ENCODE assay signal across 35 cellular contexts in genomic region chr15:78389356-78389755, GRCh38. TPM values are rescaled to one million over a fixed set of nuclear protein-coding genes. Genes with fewer than 3 reads are reported as not detected.
DNase-seq lines count a peak whose midpoint lies in the region; ATAC-seq, FAIRE-seq and TF ChIP-seq lines count a peak whose summit lies in the region.
"Had no signal": no experiment of that assay in that cellular context is flagged by ENCODE, and none has a peak within 500 bp of the region (broad histone marks: within the 10 kb centered on the region; RNA-seq: fewer than 3 reads in every experiment).

No MANE protein-coding gene starts in this region.

- DNase-seq in GM04504 (ENCODE audit: low read depth) (peak; percentile 69), H1 (ENCODE audit: low read depth in 1 of 2, low spot score in 2 of 2) (no peak), type B pancreatic cell (ENCODE audit: extremely low spot score, unreplicated experiment) (no peak), posterior vena cava (ENCODE audit: low spot score) (no peak), nucleus accumbens (lab: John Stamatoyannopoulos, UW) (no peak), DMS 273 treated with DMSO at 0.1 percent for 48 hours (lab: John Stamatoyannopoulos, UW) (no peak)
- DNase-seq in stimulated activated naive B cell treated with anti-CD40 and anti-IgM and Interleukin-4, amounts not matched to agents 10 μg/mL and 1 μg/mL and 100 μg/mL, for 72 hours: no peak
- DNase-seq: activated CD4-positive, alpha-beta T cell treated with anti-CD3 and anti-CD28 coated beads, Interleukin-2, amount 50 U/mL, for 1 hour; CD4-positive, alpha-beta T cell; esophagus squamous epithelium; GOT3; left ventricle myocardium superior; natural killer cell; NCI-H1048; NCI-H1694 treated with DMSO at 0.1 percent for 48 hours; NCI-H2171; NCI-H524; NK-92 treated with Interleukin-12 subunit alpha and Interleukin-12 subunit beta, amount 100 ng/mL, for 24 hours; pancreas; right cardiac atrium; SHP77; stimulated activated CD4-positive, alpha-beta T cell treated with anti-CD3 and anti-CD28 coated beads, Interleukin-4, amount 100 ng/mL, for 4 hours; SW 1271; T1000; uterus had no signal

- H2BK120ac ChIP-seq in H1 (replicated peaks; ENCODE audit: low read depth, low read length): no peak overlapping the region

- peak overlapping the region; percentile 1; the same call in 1 of the 2 replicates for H3K18ac ChIP-seq in H1 (ENCODE audit: extremely low read depth, low read length)

- 0 out of 2 replicates have a peak overlapping the region, but pooled peaks have one; percentile 72 for H2BK12ac ChIP-seq in H1 (ENCODE audit: low read depth, low read length)

- H3K79me2 ChIP-seq in H1 (ENCODE audit: control insufficient read depth in 1 of 2, insufficient read depth in 2 of 2, low read length in 2 of 2): no peaks in the 10 kb centered on the region

- no peak overlapping the region for H4K91ac ChIP-seq in H1 (replicated peaks; ENCODE audit: insufficient read length, low read length)

- H3K27ac ChIP-seq in H1 (ENCODE audit: low read depth, low read length): no peak overlapping the region
- peak overlapping the region; percentile 29 for H3K27ac ChIP-seq in mesodermal cell (ENCODE audit: low read depth, low read length, severe bottlenecking)
- H3K27ac ChIP-seq: cardiac muscle cell, coronary artery, esophagus squamous epithelium, pancreas, suprapubic skin, uterus had no signal

- no peaks in the 10 kb centered on the region for H3K9me3 Mint-ChIP-seq in type B pancreatic cell
- H3K9me3 Mint-ChIP-seq in stimulated activated naive B cell treated with anti-CD40 and anti-IgM and Interleukin-4, amounts not matched to agents 10 μg/mL and 1 μg/mL and 100 μg/mL, for 72 hours: peaks cover 0 to 3% of the 10 kb centered on the region in 2 donors
- H3K9me3 Mint-ChIP-seq: activated naive CD4-positive, alpha-beta T cell treated with anti-CD3 and anti-CD28 coated beads, Interleukin-2, amount 50 U/mL, for 24 hours; activated T-helper 17 cell treated with anti-CD3 and anti-CD28 coated beads, Interleukin-2, amount 50 U/mL, for 72 hours; CD4-positive, alpha-beta T cell; natural killer cell had no signal

- no peak for FAIRE-seq in H1 (lab: Jason Lieb, UNC)
- FAIRE-seq: islet of Langerhans, pancreas had no signal

- no peak for ATAC-seq in stimulated activated naive B cell treated with anti-CD40 and anti-IgM and Interleukin-4, amounts not matched to agents 10 μg/mL and 1 μg/mL and 100 μg/mL, for 72 hours (replicated peaks)
- ATAC-seq: activated T-helper 17 cell treated with anti-CD3 and anti-CD28 coated beads, Interleukin-2, amount 50 U/mL, for 72 hours; left ventricle myocardium superior; natural killer cell; pancreas; right cardiac atrium; stimulated activated memory B cell treated with anti-CD40 and anti-IgM and Interleukin-4, amounts not matched to agents 10 μg/mL and 1 μg/mL and 100 μg/mL, for 72 hours had no signal

- H3K27ac Mint-ChIP-seq in type B pancreatic cell: peak overlapping the region; percentile 59
- H3K27ac Mint-ChIP-seq in stimulated activated naive B cell treated with anti-CD40 and anti-IgM and Interleukin-4, amounts not matched to agents 10 μg/mL and 1 μg/mL and 100 μg/mL, for 72 hours: no peak overlapping the region
- H3K27ac Mint-ChIP-seq: activated naive CD4-positive, alpha-beta T cell treated with anti-CD3 and anti-CD28 coated beads, Interleukin-2, amount 50 U/mL, for 24 hours; activated T-helper 17 cell treated with anti-CD3 and anti-CD28 coated beads, Interleukin-2, amount 50 U/mL, for 72 hours; CD4-positive, alpha-beta T cell; natural killer cell; stimulated activated memory B cell treated with anti-CD40 and anti-IgM and Interleukin-4, amounts not matched to agents 10 μg/mL and 1 μg/mL and 100 μg/mL, for 72 hours; WTC11 had no signal

- no peak overlapping the region for H4K5ac ChIP-seq in H1 (ENCODE audit: insufficient read length, low read depth, low read length)

- H3K4me3 ChIP-seq in H1 (ENCODE audit: extremely low read depth in 1 of 4, insufficient read depth in 2 of 4, low read depth in 3 of 4, low read length in 4 of 4): no peak overlapping the region
- no peak overlapping the region for H3K4me3 ChIP-seq in mesodermal cell (ENCODE audit: extremely low read depth, insufficient read depth, low read length, poor library complexity, severe bottlenecking)
- H3K4me3 ChIP-seq: cardiac muscle cell, coronary artery, esophagus squamous epithelium, pancreas, suprapubic skin, uterus had no signal

- H2BK15ac ChIP-seq in H1 (ENCODE audit: low read length): no peak overlapping the region

- WGBS in H1 (ENCODE audit: extremely low coverage in 1 of 2, insufficient coverage in 1 of 2, insufficient read length in 1 of 2, insufficient replicate concordance in 2 of 2, low coverage in 1 of 2, low lambda C conversion rate in 2 of 2, missing lambda C conversion rate in 1 of 2), 2 experiments: 75% methylated on average over 7 of the region's 7 CpGs; no CpG with 5 or more reads in 1 of the 2 experiments
- WGBS in mesodermal cell (ENCODE audit: insufficient coverage in 2 of 2), 2 experiments: 49 to 59% methylated on average over 4 to 6 of the region's 7 CpGs

- no peak for TF ChIP-seq POLR2A in H1 (IDR thresholded peaks at IDR 0.05; ENCODE audit: control extremely low read depth in 1 of 2, low read depth in 2 of 2, low read length in 2 of 2)

- H3K4me2 ChIP-seq in H1 (ENCODE audit: insufficient read depth in 1 of 2, low read depth in 2 of 2, low read length in 2 of 2): no peak overlapping the region

- CTCF ChIA-PET in H1 (lab: Charles Lee; ENCODE audit: partially characterized antibody): interaction anchor here (0.9 to 1.1 kb wide), 3 partner anchors 31 to 187 kb away, joined by 3 read pairs; no protein-coding TSS in a partner anchor

- peak overlapping the region; percentile 13; the same call in 1 of the 2 replicates for H2BK5ac ChIP-seq in H1 (ENCODE audit: low read depth, low read length)

- H3K9ac ChIP-seq in H1 (replicated peaks in 1 of 4; ENCODE audit: extremely low read depth in 1 of 4, low read depth in 3 of 4, low read length in 3 of 4): no peak overlapping the region

- H3K4ac ChIP-seq in H1 (replicated peaks; ENCODE audit: insufficient read length, low read depth, low read length): no peak overlapping the region

- TF ChIP-seq CTCF in H1 (IDR thresholded peaks at IDR 0.05; ENCODE audit: control extremely low read depth in 1 of 3, insufficient read depth in 1 of 3, low read depth in 1 of 3, low read length in 3 of 3): no peak
- no peak for TF ChIP-seq CTCF in type B pancreatic cell (conservative IDR thresholded peaks at IDR 0.05)

- no peaks in the 10 kb centered on the region for H4K20me1 ChIP-seq in H1 (replicated peaks in 1 of 2; ENCODE audit: control insufficient read depth in 1 of 2, insufficient read depth in 2 of 2, low read length in 2 of 2)

- H3K9me3 ChIP-seq in H1 (ENCODE audit: insufficient read depth in 2 of 2, low read depth in 1 of 2, low read length in 1 of 2) (no peaks in the 10 kb centered on the region), mesodermal cell (ENCODE audit: control insufficient read depth, low read length) (no peaks in the 10 kb centered on the region)
- H3K9me3 ChIP-seq: esophagus squamous epithelium, pancreas, suprapubic skin, uterus had no signal

- intact Hi-C loops in posterior vena cava (cut with DNase I): no loop called here

- H3K27me3 Mint-ChIP-seq in type B pancreatic cell: peaks cover 26% of the 10 kb centered on the region
- H3K27me3 Mint-ChIP-seq in stimulated activated naive B cell treated with anti-CD40 and anti-IgM and Interleukin-4, amounts not matched to agents 10 μg/mL and 1 μg/mL and 100 μg/mL, for 72 hours: peaks cover 33 to 41% of the 10 kb centered on the region in 2 donors

- peaks cover 0 to 25% (median 16%) of the 10 kb centered on the region in 4 experiments for H3K4me1 ChIP-seq in H1 (replicated peaks in 1 of 4; ENCODE audit: control insufficient read depth in 3 of 4, insufficient read depth in 4 of 4, low read length in 3 of 4)
- peaks cover 21% of the 10 kb centered on the region for H3K4me1 ChIP-seq in mesodermal cell (ENCODE audit: control insufficient read depth, insufficient read depth, low read length, poor library complexity, severe bottlenecking)
- H3K4me1 ChIP-seq: esophagus squamous epithelium, pancreas, uterus had no signal

- H2AK5ac ChIP-seq in H1 (ENCODE audit: low read depth, low read length): no peak overlapping the region

- H3K14ac ChIP-seq in H1 (ENCODE audit: insufficient read length): no peak overlapping the region

- peaks cover 60% of the 10 kb centered on the region for H3K4me1 Mint-ChIP-seq in type B pancreatic cell (ENCODE audit: unreplicated experiment)
- no peaks in the 10 kb centered on the region for H3K4me1 Mint-ChIP-seq in stimulated activated naive B cell treated with anti-CD40 and anti-IgM and Interleukin-4, amounts not matched to agents 10 μg/mL and 1 μg/mL and 100 μg/mL, for 72 hours
- H3K4me1 Mint-ChIP-seq: activated naive CD4-positive, alpha-beta T cell treated with anti-CD3 and anti-CD28 coated beads, Interleukin-2, amount 50 U/mL, for 24 hours; activated T-helper 17 cell treated with anti-CD3 and anti-CD28 coated beads, Interleukin-2, amount 50 U/mL, for 72 hours; natural killer cell; stimulated activated memory B cell treated with anti-CD40 and anti-IgM and Interleukin-4, amounts not matched to agents 10 μg/mL and 1 μg/mL and 100 μg/mL, for 72 hours had no signal

- peak overlapping the region; percentile 21; the same call in 1 of the 2 replicates for H2AFZ ChIP-seq in H1 (ENCODE audit: low read length)

- H3K79me1 ChIP-seq in H1 (ENCODE audit: low read depth, low read length): no peaks in the 10 kb centered on the region

- H3K36me3 Mint-ChIP-seq in type B pancreatic cell: no peaks in the 10 kb centered on the region
- no peaks in the 10 kb centered on the region for H3K36me3 Mint-ChIP-seq in stimulated activated naive B cell treated with anti-CD40 and anti-IgM and Interleukin-4, amounts not matched to agents 10 μg/mL and 1 μg/mL and 100 μg/mL, for 72 hours
- H3K36me3 Mint-ChIP-seq: activated naive CD4-positive, alpha-beta T cell treated with anti-CD3 and anti-CD28 coated beads, Interleukin-2, amount 50 U/mL, for 24 hours; natural killer cell; stimulated activated memory B cell treated with anti-CD40 and anti-IgM and Interleukin-4, amounts not matched to agents 10 μg/mL and 1 μg/mL and 100 μg/mL, for 72 hours; WTC11 had no signal

- H3K23ac ChIP-seq in H1 (ENCODE audit: insufficient read length): no peak overlapping the region

- peak overlapping the region; percentile 10; the same call in 1 of the 2 replicates for H2BK20ac ChIP-seq in H1 (ENCODE audit: low read length)

- no peaks in the 10 kb centered on the region for H3K36me3 ChIP-seq in H1 (ENCODE audit: control insufficient read depth in 2 of 4, insufficient read depth in 4 of 4, low read length in 3 of 4)
- no peaks in the 10 kb centered on the region for H3K36me3 ChIP-seq in mesodermal cell (ENCODE audit: control insufficient read depth, insufficient read depth, low read length)
- H3K36me3 ChIP-seq: cardiac muscle cell, esophagus squamous epithelium, pancreas, suprapubic skin, uterus had no signal

- no peak overlapping the region for H4K8ac ChIP-seq in H1 (ENCODE audit: extremely low read depth, insufficient read depth, low read length)

- peaks cover 0 to 2% (median under 1%) of the 10 kb centered on the region in 4 experiments; a peak in 2 of 7 replicates for H3K27me3 ChIP-seq in H1 (replicated peaks in 1 of 4; ENCODE audit: control insufficient read depth in 3 of 4, extremely low read depth in 1 of 4, insufficient read depth in 3 of 4, low read length in 3 of 4)
- H3K27me3 ChIP-seq: cardiac muscle cell, pancreas, uterus had no signal

- H3K56ac ChIP-seq in H1 (replicated peaks; ENCODE audit: insufficient read length, low read depth, low read length): no peak overlapping the region

- no peak for TF ChIP-seq RAD21 in H1 (IDR thresholded peaks at IDR 0.05 in 1 of 2, conservative IDR thresholded peaks at IDR 0.05 in 1 of 2; ENCODE audit: low read depth in 2 of 2, low read length in 2 of 2)

- no peak for TF ChIP-seq EP300 in H1 (IDR thresholded peaks at IDR 0.05; ENCODE audit: borderline replicate concordance in 1 of 2, low read depth in 2 of 2, low read length in 2 of 2)

- peak overlapping the region; percentile 31 for H3K4me3 Mint-ChIP-seq in type B pancreatic cell
- H3K4me3 Mint-ChIP-seq in stimulated activated naive B cell treated with anti-CD40 and anti-IgM and Interleukin-4, amounts not matched to agents 10 μg/mL and 1 μg/mL and 100 μg/mL, for 72 hours: no peak overlapping the region
- H3K4me3 Mint-ChIP-seq: activated naive CD4-positive, alpha-beta T cell treated with anti-CD3 and anti-CD28 coated beads, Interleukin-2, amount 50 U/mL, for 24 hours; activated T-helper 17 cell treated with anti-CD3 and anti-CD28 coated beads, Interleukin-2, amount 50 U/mL, for 72 hours; CD4-positive, alpha-beta T cell; natural killer cell; stimulated activated memory B cell treated with anti-CD40 and anti-IgM and Interleukin-4, amounts not matched to agents 10 μg/mL and 1 μg/mL and 100 μg/mL, for 72 hours; WTC11 had no signal

- H3K23me2 ChIP-seq in H1 (ENCODE audit: low read depth, low read length): no peaks in the 10 kb centered on the region

- POLR2A ChIA-PET in H1 (lab: Charles Lee; ENCODE audit: partially characterized antibody): interaction anchor here (0.7 to 2.0 kb wide), 6 partner anchors 15 to 49 kb away, joined by 3 to 5 read pairs (median 4); partner anchors contain the start of gene CRABP1

RNA-seq across cellular contexts. Expression of gene IREB2, which starts 48.7 kb away (rescaled TPM):
- 99.7 and 103 TPM in 2 replicates for total RNA-seq in H1 (2021; fragmentation: NEBNext Ultra II Directional; extraction: Animal tissue kit (Norgen Biotek cat#: 25700))
- 15.7 and 21.0 TPM in 2 replicates for polyA plus RNA-seq in H1 (2011; rRNA removed)
- polyA plus RNA-seq in H1 (2011; cell fraction: cytosol; rRNA removed): 26.8 TPM
- 20.1 TPM for polyA plus RNA-seq in H1 (2011; cell fraction: nucleus; rRNA removed)
- 20.9 to 62.3 TPM (median 38.7 TPM) in 4 replicates for polyA plus RNA-seq in H1 (2012, experiment 1 of 2)
- 2.2 TPM for polyA plus RNA-seq in H1 (2012, experiment 2 of 2)
- 30.1 TPM for polyA plus RNA-seq in H1 (2013, experiment 1 of 2)
- polyA plus RNA-seq in H1 (2013, experiment 2 of 2): 27.0 TPM
- 75.4 and 91.3 TPM in 2 replicates for polyA minus RNA-seq in H1 (2011; rRNA and poly(A)+ RNA removed)
- 48.4 TPM for polyA minus RNA-seq in H1 (2011; cell fraction: cytosol; rRNA and poly(A)+ RNA removed)
- 57.5 TPM for polyA minus RNA-seq in H1 (2011; cell fraction: nucleus; rRNA and poly(A)+ RNA removed)
- polyA plus RNA-seq in mesodermal cell (2013, experiment 1 of 2): 58.1 TPM
- polyA plus RNA-seq in mesodermal cell (2013, experiment 2 of 2): 51.7 TPM
- total RNA-seq in type B pancreatic cell (ENCODE audit: low replicate concordance) (76.9 and 83.8 TPM in 2 replicates), posterior vena cava (10 to 100 TPM; 37.8 to 43.1 TPM)

RNA-seq across cellular contexts. Expression of gene CRABP1, which starts 49.2 kb away (rescaled TPM):
- total RNA-seq in H1 (2021; fragmentation: NEBNext Ultra II Directional; extraction: Animal tissue kit (Norgen Biotek cat#: 25700)): 385 and 388 TPM in 2 replicates
- 600 and 655 TPM in 2 replicates for polyA plus RNA-seq in H1 (2011; rRNA removed)
- polyA plus RNA-seq in H1 (2011; cell fraction: cytosol; rRNA removed): 622 TPM
- 325 TPM for polyA plus RNA-seq in H1 (2011; cell fraction: nucleus; rRNA removed)
- 523 to 649 TPM (median 571 TPM) in 4 replicates for polyA plus RNA-seq in H1 (2012, experiment 1 of 2)
- 653 TPM for polyA plus RNA-seq in H1 (2012, experiment 2 of 2)
- 321 TPM for polyA plus RNA-seq in H1 (2013, experiment 1 of 2)
- 337 TPM for polyA plus RNA-seq in H1 (2013, experiment 2 of 2)
- 149 and 152 TPM in 2 replicates for polyA minus RNA-seq in H1 (2011; rRNA and poly(A)+ RNA removed)
- 118 TPM for polyA minus RNA-seq in H1 (2011; cell fraction: cytosol; rRNA and poly(A)+ RNA removed)
- 94.2 TPM for polyA minus RNA-seq in H1 (2011; cell fraction: nucleus; rRNA and poly(A)+ RNA removed)
- polyA plus RNA-seq in mesodermal cell (2013, experiment 1 of 2): 232 TPM
- polyA plus RNA-seq in mesodermal cell (2013, experiment 2 of 2): 195 TPM
- total RNA-seq in type B pancreatic cell (ENCODE audit: low replicate concordance): 20.5 and 685 TPM in 2 replicates
- total RNA-seq in posterior vena cava: not detected
- total RNA-seq: activated T-helper 17 cell treated with anti-CD3 and anti-CD28 coated beads, Interleukin-2, amount 50 U/mL, for 72 hours; CD4-positive, alpha-beta T cell; esophagus squamous epithelium; left ventricle myocardium superior; LHCN-M2; natural killer cell had no signal

Comparison
In these comparisons a context has a peak if more than half of its experiments do, and no peak if none do; other contexts are left out.
1. RNA of gene CRABP1, which starts 49.2 kb away (total RNA-seq): 20.5 to 685 TPM in type B pancreatic cell and 385 to 388 TPM in H1; not detected in posterior vena cava; every median in the first group is over 10 times any median in the second.